ENCODE assay signal across 8 cellular contexts in genomic region chr6:97215157-97215769, GRCh38.
DNase-seq lines count a peak whose midpoint lies in the region; ATAC-seq and TF ChIP-seq lines count a peak whose summit lies in the region.

No MANE protein-coding gene starts in this region.

- H3K9me3 Mint-ChIP-seq in activated CD4-positive, alpha-beta T cell treated with anti-CD3 and anti-CD28 coated beads, Interleukin-2, amount 10 ng/mL, durations not matched to agents 24 days and 14 days = no peaks in the 10 kb centered on the region

- ATAC-seq in HG02885 (IDR thresholded peaks at IDR 0.05; ENCODE audit: poor library complexity, unreplicated experiment) = no peak

- no peaks in the 10 kb centered on the region for H3K27me3 Mint-ChIP-seq in activated CD4-positive, alpha-beta T cell treated with anti-CD3 and anti-CD28 coated beads, Interleukin-2, amount 10 ng/mL, durations not matched to agents 24 days and 14 days

- TF ChIP-seq CTCF in dorsolateral prefrontal cortex (IDR thresholded peaks at IDR 0.05 in 54 of 56, conservative IDR thresholded peaks at IDR 0.05 in 2 of 56; ENCODE audit: low read depth in 1 of 56, partially characterized antibody in 56 of 56) = peak; percentile 40 to 83 (median 68)
- peak in 1 of 3 experiments; percentile 29 for TF ChIP-seq CTCF in ascending aorta (IDR thresholded peaks at IDR 0.05)

- intact Hi-C loops in activated CD4-positive, alpha-beta T cell treated with anti-CD3 and anti-CD28 coated beads, Interleukin-2, amount 10 ng/mL, durations not matched to agents 24 days and 14 days (cut with micrococcal nuclease) = no loop called here
- intact Hi-C loops in dorsolateral prefrontal cortex (cut with DNase I) = loop anchor here (2.0 to 10.0 kb wide), 2 partner anchors 180 to 182 kb away; no protein-coding TSS in a partner anchor
- intact Hi-C loops in ascending aorta (cut with DNase I) = loop anchor here (10.0 kb wide), 1 partner anchor 180 kb away; no protein-coding TSS in a partner anchor

- peaks cover 3% of the 10 kb centered on the region for H3K4me1 Mint-ChIP-seq in activated CD4-positive, alpha-beta T cell treated with anti-CD3 and anti-CD28 coated beads, Interleukin-2, amount 10 ng/mL, durations not matched to agents 24 days and 14 days

- no peaks in the 10 kb centered on the region for H3K4me1 ChIP-seq in ascending aorta

- H3K36me3 ChIP-seq in ascending aorta = no peaks in the 10 kb centered on the region

- peak; percentile 60 for DNase-seq in activated CD4-positive, alpha-beta T cell treated with anti-CD3 and anti-CD28 coated beads, Interleukin-2, amount 10 ng/mL, durations not matched to agents 24 days and 14 days
- no peak for DNase-seq in activated CD4-positive, alpha-beta T cell treated with anti-CD3 and anti-CD28 coated beads for 4 hours
- DNase-seq in NCI-H82 treated with DMSO at 0.1 percent for 48 hours (lab: John Stamatoyannopoulos, UW; ENCODE audit: unreplicated experiment) (peak; percentile 85), dorsolateral prefrontal cortex (peak; percentile 10 to 79 (median 50)), mucosa of gallbladder (ENCODE audit: low spot score) (peak; percentile 17), ascending aorta (ENCODE audit: low spot score in 2 of 2) (no peak)
- no peak for DNase-seq in activated CD4-positive, CD25-positive, alpha-beta regulatory T cell treated with anti-CD3 and anti-CD28 coated beads, Interleukin-2, amount 50 U/mL, for 72 hours

- peak overlapping the region in 27 of 59 donors; percentile 4 to 79 (median 40) for H3K27ac ChIP-seq in dorsolateral prefrontal cortex
- no peak overlapping the region for H3K27ac ChIP-seq in ascending aorta

- H3K36me3 Mint-ChIP-seq in activated CD4-positive, alpha-beta T cell treated with anti-CD3 and anti-CD28 coated beads, Interleukin-2, amount 10 ng/mL, durations not matched to agents 24 days and 14 days (ENCODE audit: low read depth) = peaks cover 11% of the 10 kb centered on the region

- H3K9me3 ChIP-seq in ascending aorta = no peaks in the 10 kb centered on the region

- no peaks in the 10 kb centered on the region for H3K27me3 ChIP-seq in dorsolateral prefrontal cortex
- H3K27me3 ChIP-seq in ascending aorta = no peaks in the 10 kb centered on the region

- H3K4me3 Mint-ChIP-seq in activated CD4-positive, alpha-beta T cell treated with anti-CD3 and anti-CD28 coated beads, Interleukin-2, amount 10 ng/mL, durations not matched to agents 24 days and 14 days = no peak overlapping the region

- H3K27ac Mint-ChIP-seq in activated CD4-positive, alpha-beta T cell treated with anti-CD3 and anti-CD28 coated beads, Interleukin-2, amount 10 ng/mL, durations not matched to agents 24 days and 14 days = no peak overlapping the region

- H3K4me3 ChIP-seq in dorsolateral prefrontal cortex (peak overlapping the region in 19 of 59 donors; percentile 1 to 31 (median 18)), ascending aorta (no peak overlapping the region)

Comparison
In these comparisons a context has a peak if more than half of its experiments do, and no peak if none do; other contexts are left out.
1. DNase-seq: peak in activated CD4-positive, alpha-beta T cell treated with anti-CD3 and anti-CD28 coated beads, Interleukin-2, amount 10 ng/mL, durations not matched to agents 24 days and 14 days (single experiment), NCI-H82 treated with DMSO at 0.1 percent for 48 hours (single experiment), dorsolateral prefrontal cortex (10 of 10) and mucosa of gallbladder (single experiment); none in activated CD4-positive, alpha-beta T cell treated with anti-CD3 and anti-CD28 coated beads for 4 hours (0 of 2), activated CD4-positive, CD25-positive, alpha-beta regulatory T cell treated with anti-CD3 and anti-CD28 coated beads, Interleukin-2, amount 50 U/mL, for 72 hours (single experiment) and ascending aorta (0 of 2).